15 cellular contexts compared by ENCODE assay signal in the genomic region with DNA sequence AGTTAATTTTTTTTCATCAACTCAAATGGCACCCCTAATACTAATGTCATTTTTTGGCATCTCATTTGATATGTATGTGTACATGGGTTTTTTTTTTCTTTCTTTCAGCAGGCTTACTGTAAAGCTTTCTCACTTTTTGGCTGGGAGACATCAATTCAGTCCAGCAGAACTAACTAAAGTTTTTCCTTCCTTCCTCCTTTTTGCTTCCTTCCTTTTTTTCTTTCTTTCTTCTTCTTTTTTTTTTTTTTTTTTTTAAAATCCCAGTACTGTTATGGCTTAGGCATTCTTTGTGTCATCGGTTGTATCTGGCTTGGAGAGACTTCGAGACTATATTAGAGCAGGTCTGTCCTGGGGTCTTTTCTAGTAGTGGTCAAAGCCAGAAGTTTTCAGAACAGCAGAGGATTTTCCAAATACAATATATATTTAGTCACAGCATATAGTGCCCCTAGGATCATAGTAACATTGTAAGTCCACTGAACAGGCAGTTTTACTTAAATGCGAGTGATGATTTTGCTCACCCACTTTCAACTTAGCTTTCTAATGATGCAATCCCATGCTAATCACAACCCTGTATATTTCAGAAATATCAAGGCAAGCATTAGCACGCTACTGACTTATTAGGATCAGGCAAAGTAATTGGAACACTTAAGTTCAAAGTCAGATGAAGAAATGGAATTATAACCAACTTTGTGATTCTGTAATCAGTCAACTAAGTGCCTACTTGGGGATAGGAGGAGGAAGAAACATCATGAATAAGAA. TPM values are rescaled to one million over a fixed set of nuclear protein-coding genes. Genes with fewer than 3 reads are reported as not detected.
DNase-seq lines count a peak whose midpoint lies in the region; FAIRE-seq and TF ChIP-seq lines count a peak whose summit lies in the region.
"Had no signal": no experiment of that assay in that cellular context is flagged by ENCODE, and none has a peak within 500 bp of the region (broad histone marks: within the 10 kb centered on the region; RNA-seq: fewer than 3 reads in every experiment).

No MANE protein-coding gene starts in this region.

- no peak for TF ChIP-seq RAD21 in neural cell (conservative IDR thresholded peaks at IDR 0.05)

- no peaks in the 10 kb centered on the region for H3K36me3 ChIP-seq in adipocyte (ENCODE audit: control insufficient read depth, insufficient read depth, low read length, severe bottlenecking)
- H3K36me3 ChIP-seq in neural cell (ENCODE audit: insufficient read depth, low read length), result no peaks in the 10 kb centered on the region
- peaks cover 2% of the 10 kb centered on the region; the same call in 1 of the 2 replicates for H3K36me3 ChIP-seq in BE2C

- H3K27ac ChIP-seq in neural cell (ENCODE audit: low read length), result peak overlapping the region; percentile 57
- H3K27ac ChIP-seq: PC-9 had no signal

- peaks cover 13% of the 10 kb centered on the region for H4K20me1 ChIP-seq in neural cell (ENCODE audit: insufficient read depth)

- no peak overlapping the region for H2AFZ ChIP-seq in neural cell (ENCODE audit: low read depth, low read length)
- H2AFZ ChIP-seq: PC-9 had no signal

- H3K9ac ChIP-seq in adipocyte (ENCODE audit: low read length) (peak overlapping the region; percentile 72), neural cell (ENCODE audit: low read length) (peak overlapping the region; percentile 84)
- H3K9ac ChIP-seq: SK-N-SH had no signal

- H3K27me3 ChIP-seq in adipocyte (replicated peaks; ENCODE audit: control insufficient read depth, insufficient read depth, low read length) (no peaks in the 10 kb centered on the region), neural cell (ENCODE audit: insufficient read depth, low read depth, low read length) (peaks cover 4% of the 10 kb centered on the region), BE2C (no peaks in the 10 kb centered on the region; the same call in 1 of the 2 replicates)

- TF ChIP-seq POLR2A in GM12891 (IDR thresholded peaks at IDR 0.05; ENCODE audit: low read depth, low read length), result no peak

- intact Hi-C loops in cardiac septum (cut with DNase I), result loop anchor here (10.0 kb wide), 2 partner anchors 176 to 366 kb away; no protein-coding TSS in a partner anchor

- no peak overlapping the region for H3K4me3 ChIP-seq in adipocyte (ENCODE audit: low read length)
- H3K4me3 ChIP-seq in neural cell (ENCODE audit: low read length), result peak overlapping the region; percentile 99
- H3K4me3 ChIP-seq in BE2C (ENCODE audit: low read depth, low read length), result no peak overlapping the region
- H3K4me3 ChIP-seq: PC-9 had no signal

- peak; percentile 41 for FAIRE-seq in GM12891 (lab: Jason Lieb, UNC)

- H3K9me2 ChIP-seq in neural cell (ENCODE audit: insufficient read depth, low read length), result no peaks in the 10 kb centered on the region
- H3K9me2 ChIP-seq: SK-N-SH had no signal

- peaks cover 27% of the 10 kb centered on the region for H3K4me1 ChIP-seq in adipocyte (ENCODE audit: control insufficient read depth, insufficient read depth, low read length)
- peaks cover 3% of the 10 kb centered on the region; the same call in 1 of the 2 replicates for H3K4me1 ChIP-seq in BE2C

- H3K79me2 ChIP-seq in neural cell (replicated peaks; ENCODE audit: insufficient read depth, low read length), result peaks cover 79% of the 10 kb centered on the region

- H3F3A ChIP-seq in neural cell (ENCODE audit: insufficient read depth, low read length, poor library complexity, severe bottlenecking), result no peaks in the 10 kb centered on the region

- peak overlapping the region; percentile 89 for H3K4me2 ChIP-seq in neural cell (ENCODE audit: low read length)
- H3K4me2 ChIP-seq: PC-9, SK-N-SH had no signal

- TF ChIP-seq EP300 in neural cell (conservative IDR thresholded peaks at IDR 0.05; ENCODE audit: poor library complexity, severe bottlenecking), result no peak

- DNase-seq in GM12891 (ENCODE audit: insufficient read length, low spot score), result no peak
- DNase-seq in MV-4-11 (lab: John Stamatoyannopoulos, UW), result peak; percentile 11
- no peak for DNase-seq in adipocyte (ENCODE audit: low read depth)
- no peak for DNase-seq in cardiac septum (ENCODE audit: low spot score)
- no peak for DNase-seq in globus pallidus (ENCODE audit: low spot score)
- no peak for DNase-seq in BE2C
- DNase-seq: CD8-positive, alpha-beta memory T cell; GF-D8; MM.1S; NCI-H1417 treated with DMSO at 0.1 percent for 48 hours; NCI-H2029; NCI-H510A treated with DMSO at 0.1 percent for 48 hours; PC-9; SK-N-SH had no signal

- TF ChIP-seq CTCF in neural cell (IDR thresholded peaks at IDR 0.05; ENCODE audit: poor library complexity, severe bottlenecking), result no peak
- no peak for TF ChIP-seq CTCF in BE2C (IDR thresholded peaks at IDR 0.05; ENCODE audit: low read depth, low read length)

- H3K9me3 ChIP-seq in adipocyte (ENCODE audit: control insufficient read depth, low read length), result no peaks in the 10 kb centered on the region
- no peaks in the 10 kb centered on the region for H3K9me3 ChIP-seq in neural cell (ENCODE audit: low read length)
- no peaks in the 10 kb centered on the region for H3K9me3 ChIP-seq in BE2C
- H3K9me3 ChIP-seq: SK-N-SH had no signal

TF ChIP-seq in GM12891, 5 proteins besides CTCF, POLR2A, EP300 and RAD21:
- TF ChIP-seq POU2F2 (IDR thresholded peaks at IDR 0.05; ENCODE audit: low read depth, low read length), result no peak
- no peak for TF ChIP-seq POLR2AphosphoS5 (IDR thresholded peaks at IDR 0.05; ENCODE audit: low read depth, low read length)
- TF ChIP-seq PAX5 (IDR thresholded peaks at IDR 0.05; ENCODE audit: insufficient read depth, low read length, severe bottlenecking), result no peak
- TF ChIP-seq TAF1 (IDR thresholded peaks at IDR 0.05; ENCODE audit: low read depth, low read length), result no peak
- TF ChIP-seq SPI1 (IDR thresholded peaks at IDR 0.05; ENCODE audit: low read depth, low read length), result no peak

TF ChIP-seq in neural cell, 6 proteins besides CTCF, POLR2A, EP300 and RAD21:
- TF ChIP-seq POLR2AphosphoS5 (IDR thresholded peaks at IDR 0.05) (no peak), TAF1 (IDR thresholded peaks at IDR 0.05; ENCODE audit: low read depth) (no peak), EZH2 (IDR thresholded peaks at IDR 0.05; ENCODE audit: borderline replicate concordance, insufficient read depth, low read length, poor library complexity, severe bottlenecking) (no peak), MXI1 (conservative IDR thresholded peaks at IDR 0.05; ENCODE audit: poor library complexity, severe bottlenecking) (no peak), SMC3 (conservative IDR thresholded peaks at IDR 0.05; ENCODE audit: poor library complexity) (no peak)
- TF ChIP-seq, protein P1, sequence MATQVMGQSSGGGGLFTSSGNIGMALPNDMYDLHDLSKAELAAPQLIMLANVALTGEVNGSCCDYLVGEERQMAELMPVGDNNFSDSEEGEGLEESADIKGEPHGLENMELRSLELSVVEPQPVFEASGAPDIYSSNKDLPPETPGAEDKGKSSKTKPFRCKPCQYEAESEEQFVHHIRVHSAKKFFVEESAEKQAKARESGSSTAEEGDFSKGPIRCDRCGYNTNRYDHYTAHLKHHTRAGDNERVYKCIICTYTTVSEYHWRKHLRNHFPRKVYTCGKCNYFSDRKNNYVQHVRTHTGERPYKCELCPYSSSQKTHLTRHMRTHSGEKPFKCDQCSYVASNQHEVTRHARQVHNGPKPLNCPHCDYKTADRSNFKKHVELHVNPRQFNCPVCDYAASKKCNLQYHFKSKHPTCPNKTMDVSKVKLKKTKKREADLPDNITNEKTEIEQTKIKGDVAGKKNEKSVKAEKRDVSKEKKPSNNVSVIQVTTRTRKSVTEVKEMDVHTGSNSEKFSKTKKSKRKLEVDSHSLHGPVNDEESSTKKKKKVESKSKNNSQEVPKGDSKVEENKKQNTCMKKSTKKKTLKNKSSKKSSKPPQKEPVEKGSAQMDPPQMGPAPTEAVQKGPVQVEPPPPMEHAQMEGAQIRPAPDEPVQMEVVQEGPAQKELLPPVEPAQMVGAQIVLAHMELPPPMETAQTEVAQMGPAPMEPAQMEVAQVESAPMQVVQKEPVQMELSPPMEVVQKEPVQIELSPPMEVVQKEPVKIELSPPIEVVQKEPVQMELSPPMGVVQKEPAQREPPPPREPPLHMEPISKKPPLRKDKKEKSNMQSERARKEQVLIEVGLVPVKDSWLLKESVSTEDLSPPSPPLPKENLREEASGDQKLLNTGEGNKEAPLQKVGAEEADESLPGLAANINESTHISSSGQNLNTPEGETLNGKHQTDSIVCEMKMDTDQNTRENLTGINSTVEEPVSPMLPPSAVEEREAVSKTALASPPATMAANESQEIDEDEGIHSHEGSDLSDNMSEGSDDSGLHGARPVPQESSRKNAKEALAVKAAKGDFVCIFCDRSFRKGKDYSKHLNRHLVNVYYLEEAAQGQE (IDR thresholded peaks at IDR 0.05; ENCODE audit: borderline replicate concordance), result no peak

RNA-seq across cellular contexts. Expression of gene KLHL29, which starts 4.0 kb away (rescaled TPM):
- polyA plus RNA-seq in GM12891 (2012; ENCODE audit: low read depth, missing spikeins), result 2.1 TPM
- 42.4 and 48.4 TPM in 2 replicates for polyA plus RNA-seq in neural cell
- polyA minus RNA-seq in neural cell, result 52.6 and 57.4 TPM in 2 replicates
- 1.6 TPM for total RNA-seq in cardiac septum
- polyA plus RNA-seq in BE2C (2012; ENCODE audit: insufficient read depth, insufficient read length, low read depth), result 5.9 TPM
